8 cellular contexts compared by ENCODE assay signal in the genomic region with DNA sequence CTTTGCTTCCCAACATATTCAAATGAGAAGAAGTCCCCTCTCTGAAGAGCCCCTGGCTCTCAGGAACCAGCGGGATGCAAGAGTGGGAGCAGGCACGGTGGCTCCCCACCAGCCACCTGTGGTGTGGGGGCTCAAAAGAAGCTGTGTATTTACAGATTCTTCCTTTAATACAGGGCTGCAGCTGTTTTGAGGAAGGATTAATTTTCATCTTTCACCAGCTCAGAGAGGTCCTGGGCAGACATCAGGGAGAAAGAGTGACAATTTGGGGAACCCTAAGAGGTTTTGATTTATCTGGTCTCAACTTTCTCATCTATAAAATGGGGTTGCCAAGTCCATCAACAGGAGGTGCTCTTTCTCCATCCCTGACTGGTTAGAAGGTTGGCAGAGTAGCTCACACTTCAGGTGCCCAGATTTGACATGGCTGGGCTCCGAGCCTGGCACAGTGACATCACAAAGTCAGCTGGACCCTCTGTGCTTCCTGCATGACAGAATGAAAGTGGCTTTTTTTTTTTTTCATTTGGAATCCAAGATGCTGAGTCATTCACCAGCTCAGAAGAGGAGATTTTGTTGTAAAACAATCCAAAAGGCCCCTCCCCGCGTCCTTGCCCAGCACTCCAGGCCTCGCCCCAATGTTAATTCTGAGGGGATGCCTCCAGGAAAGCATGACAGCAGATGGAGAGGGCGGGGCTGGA. TPM values are rescaled to one million over a fixed set of nuclear protein-coding genes. Genes with fewer than 3 reads are reported as not detected.
DNase-seq lines count a peak whose midpoint lies in the region; ATAC-seq, FAIRE-seq and TF ChIP-seq lines count a peak whose summit lies in the region.
"Had no signal": no experiment of that assay in that cellular context is flagged by ENCODE, and none has a peak within 500 bp of the region (broad histone marks: within the 10 kb centered on the region; RNA-seq: fewer than 3 reads in every experiment).

No MANE protein-coding gene starts in this region.

- H3K4me3 ChIP-seq in OCI-LY7 (ENCODE audit: low read depth, low read length, poor library complexity, severe bottlenecking) (no peak overlapping the region), fibroblast of mammary gland (ENCODE audit: control insufficient read depth, low read depth, low read length) (no peak overlapping the region)
- H3K4me3 ChIP-seq: adrenal gland had no signal

- 0 out of 2 replicates have a peak overlapping the region, but pooled peaks have one; percentile 4 for H3K4me2 ChIP-seq in OCI-LY7 (ENCODE audit: low read length)

- no peak for ATAC-seq in activated T-helper 17 cell treated with anti-CD3 and anti-CD28 coated beads, Interleukin-2, amount 50 U/mL, for 72 hours (replicated peaks)

- H3K36me3 Mint-ChIP-seq in activated T-helper 17 cell treated with anti-CD3 and anti-CD28 coated beads, Interleukin-2, amount 50 U/mL, for 72 hours (ENCODE audit: low read depth), result no peaks in the 10 kb centered on the region

- TF ChIP-seq CTCF in OCI-LY7 (conservative IDR thresholded peaks at IDR 0.05; ENCODE audit: low read length) (peak; percentile 67), fibroblast of mammary gland (conservative IDR thresholded peaks at IDR 0.05; ENCODE audit: control insufficient read depth, insufficient read depth, low read depth, low read length) (peak; percentile 27)

- TF ChIP-seq POLR2A in H54 (IDR thresholded peaks at IDR 0.05; ENCODE audit: low read depth, low read length), result no peak

- peak; percentile 89 for DNase-seq in H54 (ENCODE audit: insufficient read length, low spot score)
- peak; percentile 47 for DNase-seq in OCI-LY7 (ENCODE audit: low spot score)
- DNase-seq in fibroblast of mammary gland (ENCODE audit: low read depth), result peak; percentile 95
- peak; percentile 58 for DNase-seq in smooth muscle cell of the brain vasculature (ENCODE audit: low read depth, low spot score)
- no peak for DNase-seq in COLO668 (lab: John Stamatoyannopoulos, UW; ENCODE audit: unreplicated experiment)
- no peak for DNase-seq in NCI-H146 (lab: John Stamatoyannopoulos, UW)

- peaks cover 12% of the 10 kb centered on the region for H3K27me3 Mint-ChIP-seq in activated T-helper 17 cell treated with anti-CD3 and anti-CD28 coated beads, Interleukin-2, amount 50 U/mL, for 72 hours

- H3K36me3 ChIP-seq in OCI-LY7 (ENCODE audit: insufficient read depth, low read length), result no peaks in the 10 kb centered on the region
- H3K36me3 ChIP-seq: adrenal gland had no signal

- intact Hi-C loops in OCI-LY7 (cut with micrococcal nuclease; ENCODE audit: unreplicated experiment), result loop anchor here (5.0 kb wide), 1 partner anchor 473 kb away; no protein-coding TSS in a partner anchor

- H3K79me2 ChIP-seq in OCI-LY7 (ENCODE audit: insufficient read depth, low read depth, low read length), result no peaks in the 10 kb centered on the region

- FAIRE-seq in H54 (lab: Jason Lieb, UNC), result peak; percentile 66

- H3K9me3 ChIP-seq in OCI-LY7 (ENCODE audit: low read length), result no peaks in the 10 kb centered on the region
- H3K9me3 ChIP-seq: adrenal gland had no signal

- peak overlapping the region; percentile 45; the same call in 1 of the 2 replicates for H2AFZ ChIP-seq in OCI-LY7 (ENCODE audit: low read length)

- no peaks in the 10 kb centered on the region for H3K9me2 ChIP-seq in OCI-LY7 (ENCODE audit: insufficient read depth, low read length)

- H4K20me1 ChIP-seq in OCI-LY7 (ENCODE audit: insufficient read depth, low read length), result no peaks in the 10 kb centered on the region

- no peak overlapping the region for H3K4me3 Mint-ChIP-seq in activated T-helper 17 cell treated with anti-CD3 and anti-CD28 coated beads, Interleukin-2, amount 50 U/mL, for 72 hours

- BruUV-seq in OCI-LY7 (replicated peaks; lab: Mats Ljungman, UMichigan), result no TSS peak

- no peaks in the 10 kb centered on the region for H3K9me3 Mint-ChIP-seq in activated T-helper 17 cell treated with anti-CD3 and anti-CD28 coated beads, Interleukin-2, amount 50 U/mL, for 72 hours

- POLR2A ChIA-PET in OCI-LY7 (lab: Charles Lee), result interaction anchor here (0.7 to 1.2 kb wide), 2 partner anchors 311 to 469 kb away, joined by 3 to 4 read pairs; no protein-coding TSS in a partner anchor

- peaks cover 12% of the 10 kb centered on the region for H3K4me1 ChIP-seq in OCI-LY7 (ENCODE audit: insufficient read depth, low read length, poor library complexity, severe bottlenecking)
- H3K4me1 ChIP-seq: adrenal gland had no signal

- no peak overlapping the region for H3K27ac ChIP-seq in OCI-LY7 (ENCODE audit: low read depth, low read length, poor library complexity, severe bottlenecking)
- H3K27ac ChIP-seq: adrenal gland had no signal

- H3K27ac Mint-ChIP-seq in activated T-helper 17 cell treated with anti-CD3 and anti-CD28 coated beads, Interleukin-2, amount 50 U/mL, for 72 hours, result no peak overlapping the region

- CTCF ChIA-PET in OCI-LY7 (lab: Charles Lee; ENCODE audit: unreplicated experiment), result interaction anchor here (0.9 kb wide), 1 partner anchor 200 kb away, joined by 3 read pairs; no protein-coding TSS in a partner anchor

- no peaks in the 10 kb centered on the region for H3K4me1 Mint-ChIP-seq in activated T-helper 17 cell treated with anti-CD3 and anti-CD28 coated beads, Interleukin-2, amount 50 U/mL, for 72 hours

RNA-seq across cellular contexts. Expression of a gene that starts 15.5 kb away (rescaled TPM):
- not detected in 2 replicates for total RNA-seq in OCI-LY7 (2014; rRNA removed; shearing (Covaris generic))
- total RNA-seq in OCI-LY7 (2022), result not detected in 2 replicates
- not detected for total RNA-seq in activated T-helper 17 cell treated with anti-CD3 and anti-CD28 coated beads, Interleukin-2, amount 50 U/mL, for 72 hours

Comparison
In these comparisons a context has a peak if more than half of its experiments do, and no peak if none do; other contexts are left out.
1. DNase-seq: peak in H54 (single experiment), OCI-LY7 (single experiment), fibroblast of mammary gland (single experiment) and smooth muscle cell of the brain vasculature (single experiment); none in COLO668 (single experiment) and NCI-H146 (single experiment).